Comparison of ENCODE assay signal across 10 cellular contexts in genomic region chr12:92506460-92506859, GRCh38.
DNase-seq lines count a peak whose midpoint lies in the region; ATAC-seq and TF ChIP-seq lines count a peak whose summit lies in the region.
"Had no signal": no experiment of that assay in that cellular context is flagged by ENCODE, and none has a peak within 500 bp of the region (broad histone marks: within the 10 kb centered on the region; RNA-seq: fewer than 3 reads in every experiment).

No MANE protein-coding gene starts in this region.

- no peaks in the 10 kb centered on the region for H3K27me3 Mint-ChIP-seq in activated T-cell treated with anti-CD3 and anti-CD28 coated beads, Interleukin-2, amount 50 U/mL, for 4 hours (ENCODE audit: low read depth)
- no peaks in the 10 kb centered on the region for H3K27me3 Mint-ChIP-seq in activated T-helper 2 cell treated with anti-CD3 and anti-CD28 coated beads, Interferon-gamma antibody, Interleukin-2, Interleukin-4, amounts not matched to agents 10 μg/mL and 5 μg/mL and 100 μg/mL, durations not matched to agents 14 hours and 24 hours and 36 hours (ENCODE audit: low read depth)

- peaks cover 21 to 46% of the 10 kb centered on the region in 2 donors for H3K4me1 ChIP-seq in left lung
- H3K4me1 ChIP-seq in stomach smooth muscle (ENCODE audit: control insufficient read depth, insufficient read depth, low read length) = peaks cover 25% of the 10 kb centered on the region

- in situ Hi-C loops in G401 (cut with HindIII; ENCODE audit: low sequenced_read_pairs) = no loop called here

- H3K27me3 ChIP-seq in left lung = no peaks in the 10 kb centered on the region
- no peaks in the 10 kb centered on the region for H3K27me3 ChIP-seq in stomach smooth muscle (ENCODE audit: control insufficient read depth in 1 of 2, insufficient read depth in 2 of 2, low read length in 2 of 2)

- H3K9ac ChIP-seq in stomach smooth muscle (ENCODE audit: low read length in 2 of 2) = no peak overlapping the region

- H3K9me3 ChIP-seq in left lung (no peaks in the 10 kb centered on the region), stomach smooth muscle (ENCODE audit: control insufficient read depth in 2 of 2, low read length in 2 of 2) (no peaks in the 10 kb centered on the region)

- peaks cover 54% of the 10 kb centered on the region for H3K4me1 Mint-ChIP-seq in activated T-cell treated with anti-CD3 and anti-CD28 coated beads, Interleukin-2, amount 50 U/mL, for 4 hours (ENCODE audit: low read depth)
- H3K4me1 Mint-ChIP-seq in activated T-helper 2 cell treated with anti-CD3 and anti-CD28 coated beads, Interferon-gamma antibody, Interleukin-2, Interleukin-4, amounts not matched to agents 10 μg/mL and 5 μg/mL and 100 μg/mL, durations not matched to agents 14 hours and 24 hours and 36 hours (ENCODE audit: low read depth) = peaks cover 47% of the 10 kb centered on the region

- H3K27ac Mint-ChIP-seq in activated T-helper 2 cell treated with anti-CD3 and anti-CD28 coated beads, Interferon-gamma antibody, Interleukin-2, Interleukin-4, amounts not matched to agents 10 μg/mL and 5 μg/mL and 100 μg/mL, durations not matched to agents 14 hours and 24 hours and 36 hours = peak overlapping the region; percentile 89

- peak overlapping the region; percentile 78 for H3K4me3 Mint-ChIP-seq in activated T-cell treated with anti-CD3 and anti-CD28 coated beads, Interleukin-2, amount 50 U/mL, for 4 hours
- H3K4me3 Mint-ChIP-seq in activated T-helper 2 cell treated with anti-CD3 and anti-CD28 coated beads, Interferon-gamma antibody, Interleukin-2, Interleukin-4, amounts not matched to agents 10 μg/mL and 5 μg/mL and 100 μg/mL, durations not matched to agents 14 hours and 24 hours and 36 hours (ENCODE audit: low read depth) = no peak overlapping the region

- H3K36me3 Mint-ChIP-seq in activated T-cell treated with anti-CD3 and anti-CD28 coated beads, Interleukin-2, amount 50 U/mL, for 4 hours (ENCODE audit: insufficient read depth) = no peaks in the 10 kb centered on the region
- H3K36me3 Mint-ChIP-seq in activated T-helper 2 cell treated with anti-CD3 and anti-CD28 coated beads, Interferon-gamma antibody, Interleukin-2, Interleukin-4, amounts not matched to agents 10 μg/mL and 5 μg/mL and 100 μg/mL, durations not matched to agents 14 hours and 24 hours and 36 hours (ENCODE audit: low read depth) = peaks cover 11% of the 10 kb centered on the region

- H3K9me3 Mint-ChIP-seq in activated T-cell treated with anti-CD3 and anti-CD28 coated beads, Interleukin-2, amount 50 U/mL, for 4 hours = peaks cover 11% of the 10 kb centered on the region
- H3K9me3 Mint-ChIP-seq in activated T-helper 2 cell treated with anti-CD3 and anti-CD28 coated beads, Interferon-gamma antibody, Interleukin-2, Interleukin-4, amounts not matched to agents 10 μg/mL and 5 μg/mL and 100 μg/mL, durations not matched to agents 14 hours and 24 hours and 36 hours = peaks cover 8% of the 10 kb centered on the region

- no peak for TF ChIP-seq CTCF in left lung (IDR thresholded peaks at IDR 0.05)

- DNase-seq in activated T-cell treated with anti-CD3 and anti-CD28 coated beads, Interleukin-2, amount 50 U/mL, for 4 hours = no peak
- DNase-seq in activated T-cell treated with anti-CD3 and anti-CD28 coated beads, Interleukin-2, amount 50 U/mL, for 1 hour = no peak
- DNase-seq in activated T-helper 2 cell treated with anti-CD3 and anti-CD28 coated beads, Interferon-gamma antibody, Interleukin-2, Interleukin-4, amounts not matched to agents 10 μg/mL and 5 μg/mL and 100 μg/mL, durations not matched to agents 14 hours and 24 hours and 36 hours (ENCODE audit: low spot score) = no peak
- DNase-seq in left lung (no peak), anterior cingulate cortex (lab: John Stamatoyannopoulos, UW) (no peak), G401 (ENCODE audit: low spot score) (no peak)

- no peaks in the 10 kb centered on the region for H3K36me3 ChIP-seq in left lung
- H3K36me3 ChIP-seq in stomach smooth muscle (ENCODE audit: control insufficient read depth in 2 of 2, insufficient read depth in 2 of 2, low read length in 2 of 2) = no peaks in the 10 kb centered on the region

- H3K27ac ChIP-seq in left lung (peak overlapping the region; percentile 82 to 84), stomach smooth muscle (ENCODE audit: low read length) (peak overlapping the region; percentile 26)
- H3K27ac ChIP-seq: epithelial cell of prostate, VCaP had no signal

- no peak for ATAC-seq in activated T-cell treated with anti-CD3 and anti-CD28 coated beads, Interleukin-2, amount 50 U/mL, for 4 hours
- ATAC-seq in left lung (no peak), GM19467 (IDR thresholded peaks at IDR 0.05; ENCODE audit: unreplicated experiment) (no peak)

- H3K4me3 ChIP-seq in left lung (no peak overlapping the region), stomach smooth muscle (ENCODE audit: low read length in 2 of 2) (no peak overlapping the region)

- intact Hi-C loops in activated T-helper 2 cell treated with anti-CD3 and anti-CD28 coated beads, Interferon-gamma antibody, Interleukin-2, Interleukin-4, amounts not matched to agents 10 μg/mL and 5 μg/mL and 100 μg/mL, durations not matched to agents 14 hours and 24 hours and 36 hours (cut with micrococcal nuclease) = loop anchor here (10.0 kb wide), 2 partner anchors 462 to 732 kb away; no protein-coding TSS in a partner anchor
- intact Hi-C loops in left lung (cut with DNase I) = no loop called here
